16 cellular contexts compared by ENCODE assay signal in the genomic region with DNA sequence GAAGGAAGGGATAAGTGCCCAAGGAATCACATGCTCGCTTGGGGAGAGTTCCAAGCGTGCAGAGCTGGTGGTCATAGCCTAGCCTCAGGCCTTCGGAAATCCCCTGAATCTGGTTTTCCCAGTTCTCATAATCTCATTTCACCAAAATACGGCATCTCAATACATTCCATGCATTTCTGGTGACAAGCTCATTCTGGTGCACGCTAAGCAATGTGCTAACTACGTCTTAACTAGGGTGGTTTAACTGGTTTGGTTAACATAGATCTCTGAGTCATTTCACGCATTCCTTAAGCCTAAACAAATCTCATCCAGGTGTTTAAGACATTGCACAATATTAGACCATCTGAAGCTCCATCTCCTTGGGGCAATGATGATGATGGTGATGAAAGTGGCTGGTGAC.
DNase-seq lines count a peak whose midpoint lies in the region; ATAC-seq, FAIRE-seq and TF ChIP-seq lines count a peak whose summit lies in the region.
"Had no signal": no experiment of that assay in that cellular context is flagged by ENCODE, and none has a peak within 500 bp of the region (broad histone marks: within the 10 kb centered on the region; RNA-seq: fewer than 3 reads in every experiment).

No MANE protein-coding gene starts in this region.

- H3K27me3 ChIP-seq in keratinocyte (ENCODE audit: control insufficient read depth, extremely low read depth, insufficient read depth, low read length) = no peaks in the 10 kb centered on the region
- H3K27me3 ChIP-seq: upper lobe of right lung had no signal

- peaks cover 29% of the 10 kb centered on the region for H3K4me1 ChIP-seq in keratinocyte (ENCODE audit: control insufficient read depth, extremely low read depth, insufficient read depth, low read length)

- H3K9me3 ChIP-seq in keratinocyte (ENCODE audit: control insufficient read depth, low read depth, low read length) = no peaks in the 10 kb centered on the region
- H3K9me3 ChIP-seq: upper lobe of right lung had no signal

- H2AFZ ChIP-seq in keratinocyte (ENCODE audit: control insufficient read depth, low read length) = no peak overlapping the region

- no peaks in the 10 kb centered on the region for H4K20me1 ChIP-seq in keratinocyte (ENCODE audit: control insufficient read depth, extremely low read depth, insufficient read depth, low read length)

- no peaks in the 10 kb centered on the region for H3K9me1 ChIP-seq in keratinocyte (ENCODE audit: control insufficient read depth, extremely low read depth, insufficient read depth, low read length)

- H3K36me3 ChIP-seq in keratinocyte (ENCODE audit: control insufficient read depth in 2 of 2, extremely low read depth in 1 of 2, insufficient read depth in 2 of 2, low read length in 2 of 2) = no peaks in the 10 kb centered on the region
- H3K36me3 ChIP-seq: upper lobe of right lung had no signal

- TF ChIP-seq CTCF in astrocyte of the spinal cord (IDR thresholded peaks at IDR 0.05; ENCODE audit: low read depth, low read length) (no peak), keratinocyte (optimal IDR thresholded peaks at IDR 0.05 in 1 of 3, IDR thresholded peaks at IDR 0.05 in 1 of 3, conservative IDR thresholded peaks at IDR 0.05 in 1 of 3; ENCODE audit: extremely low read depth in 1 of 3, insufficient read depth in 2 of 3, low read length in 3 of 3) (no peak)

- no peak for ATAC-seq in HG02759 (IDR thresholded peaks at IDR 0.05; ENCODE audit: unreplicated experiment)
- ATAC-seq: activated CD8-positive, alpha-beta memory T cell treated with anti-CD3 and anti-CD28 coated beads, Interleukin-2, amount 10 ng/mL, durations not matched to agents 7 days and 5 days; right cardiac atrium; upper lobe of right lung had no signal

- dilution Hi-C loops in keratinocyte (cut with MboI; ENCODE audit: extremely low pct_ligation_motif_present, low sequenced_read_pairs) = loop anchor here (25.0 kb wide), 1 partner anchor 164 kb away; the partner anchor contains the start of gene IL6

- peak overlapping the region; percentile 65 for H3K9ac ChIP-seq in keratinocyte (ENCODE audit: control insufficient read depth, extremely low read depth, insufficient read depth, low read length)

- in situ Hi-C loops in astrocyte of the spinal cord (cut with HindIII; ENCODE audit: low sequenced_read_pairs) = no loop called here

- H3K4me2 ChIP-seq in keratinocyte (ENCODE audit: control insufficient read depth, extremely low read depth, insufficient read depth, low read depth, low read length) = peak overlapping the region; percentile 54

- FAIRE-seq in keratinocyte (lab: Jason Lieb, UNC) = peak; percentile 98

- no peak overlapping the region for H3K4me3 ChIP-seq in astrocyte of the spinal cord (ENCODE audit: low read depth, low read length)
- no peak overlapping the region for H3K4me3 ChIP-seq in keratinocyte (ENCODE audit: control insufficient read depth in 2 of 3, extremely low read depth in 1 of 3, insufficient read depth in 2 of 3, low read depth in 1 of 3, low read length in 3 of 3)
- H3K4me3 ChIP-seq: lung, upper lobe of right lung had no signal

- H3K27ac ChIP-seq in keratinocyte (ENCODE audit: control insufficient read depth, insufficient read depth, low read length) = peak overlapping the region; percentile 90
- H3K27ac ChIP-seq: upper lobe of right lung had no signal

- DNase-seq in AG20443 (ENCODE audit: low spot score) (peak; percentile 63), HS-5 (ENCODE audit: low read depth) (peak; percentile 80), astrocyte of the spinal cord (ENCODE audit: low read depth, low spot score) (peak; percentile 60), keratinocyte (ENCODE audit: low read depth, low spot score) (peak; percentile 100), KG1 (lab: John Stamatoyannopoulos, UW) (no peak), AG08395 (ENCODE audit: low spot score) (no peak), cortex of kidney (lab: John Stamatoyannopoulos, UW) (no peak)
- DNase-seq: activated naive CD4-positive, alpha-beta T cell treated with Interleukin-2 at 50 U/mL for 16 hours; C1 segment of cervical spinal cord; NK-92 treated with Interleukin-12 subunit alpha and Interleukin-12 subunit beta, amount 100 ng/mL, for 24 hours; right cardiac atrium; stimulated activated CD4-positive, alpha-beta T cell treated with anti-CD3 and anti-CD28 coated beads, Interleukin-4, amount 100 ng/mL, for 1 hour; upper lobe of right lung had no signal

- H3K79me2 ChIP-seq in keratinocyte (ENCODE audit: control insufficient read depth, insufficient read depth, low read length) = no peaks in the 10 kb centered on the region

Comparison
In these comparisons a context has a peak if more than half of its experiments do, and no peak if none do; other contexts are left out.
1. DNase-seq: peak in AG20443 (single experiment), HS-5 (single experiment), astrocyte of the spinal cord (single experiment) and keratinocyte (single experiment); none in KG1 (single experiment), AG08395 (single experiment) and cortex of kidney (single experiment).